Comparison of ENCODE assay signal across 1 cellular context in the genomic region with DNA sequence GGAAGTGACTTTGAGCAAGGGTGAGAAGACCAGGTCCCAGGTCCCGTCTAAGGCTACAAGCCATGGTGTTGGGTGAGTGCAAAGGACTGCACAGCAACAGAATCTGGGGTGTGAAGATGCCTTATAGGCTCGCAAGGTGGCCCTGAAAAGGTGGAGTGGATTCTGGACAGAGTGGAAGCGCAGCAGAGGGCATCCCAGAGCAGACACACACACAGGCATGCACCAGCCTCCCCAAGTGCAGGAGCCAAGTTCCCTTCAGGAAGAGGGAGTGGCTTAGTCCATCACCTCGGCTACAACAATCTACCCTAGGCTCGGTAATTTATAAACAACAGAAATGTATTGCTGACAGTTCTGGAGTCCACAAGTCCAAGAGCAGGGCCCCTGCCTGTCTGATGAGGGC.
TF ChIP-seq lines count a peak whose summit lies in the region.

No MANE protein-coding gene starts in this region.

TF ChIP-seq in HEK293, 187 proteins besides CTCF, POLR2A, EP300 and RAD21 (continued from another document):
- TF ChIP-seq ATF2 (tag by site-specific recombination; IDR thresholded peaks at IDR 0.05; ENCODE audit: low read depth) = no peak
- 0 out of 2 replicates have a peak, but pooled peaks have one; percentile 55 for TF ChIP-seq ZNF561 (tag by site-specific recombination; IDR thresholded peaks at IDR 0.05; ENCODE audit: borderline replicate concordance)
- 0 out of 2 replicates have a peak, but pooled peaks have one; percentile 26 for TF ChIP-seq ZNF692 (tag by site-specific recombination; IDR thresholded peaks at IDR 0.05)
- TF ChIP-seq ZNF555 (tag by site-specific recombination; conservative IDR thresholded peaks at IDR 0.05) = no peak
- TF ChIP-seq MYNN (tag by site-specific recombination; IDR thresholded peaks at IDR 0.05; ENCODE audit: borderline replicate concordance) = no peak
- TF ChIP-seq ZNF18 (tag by site-specific recombination; IDR thresholded peaks at IDR 0.05) = peak; percentile 53
- peak; percentile 73 for TF ChIP-seq ZBTB17 (tag by site-specific recombination; IDR thresholded peaks at IDR 0.05)
- 0 out of 2 replicates have a peak, but pooled peaks have one; percentile 27 for TF ChIP-seq PATZ1 (tag by site-specific recombination; IDR thresholded peaks at IDR 0.05)
- no peak for TF ChIP-seq ZNF660 (tag by site-specific recombination; IDR thresholded peaks at IDR 0.05)
- peak; percentile 41; the same call in 1 of the 2 replicates for TF ChIP-seq ZNF341 (tag by site-specific recombination; IDR thresholded peaks at IDR 0.05; ENCODE audit: low read depth)
- 0 out of 2 replicates have a peak, but pooled peaks have one; percentile 21 for TF ChIP-seq ZBTB48 (tag by site-specific recombination; IDR thresholded peaks at IDR 0.05)
- no peak for TF ChIP-seq ZBTB1 (tag by site-specific recombination; IDR thresholded peaks at IDR 0.05)
- peak; percentile 51 for TF ChIP-seq ZFP69B (tag by site-specific recombination; IDR thresholded peaks at IDR 0.05)
